In the genomic region with DNA sequence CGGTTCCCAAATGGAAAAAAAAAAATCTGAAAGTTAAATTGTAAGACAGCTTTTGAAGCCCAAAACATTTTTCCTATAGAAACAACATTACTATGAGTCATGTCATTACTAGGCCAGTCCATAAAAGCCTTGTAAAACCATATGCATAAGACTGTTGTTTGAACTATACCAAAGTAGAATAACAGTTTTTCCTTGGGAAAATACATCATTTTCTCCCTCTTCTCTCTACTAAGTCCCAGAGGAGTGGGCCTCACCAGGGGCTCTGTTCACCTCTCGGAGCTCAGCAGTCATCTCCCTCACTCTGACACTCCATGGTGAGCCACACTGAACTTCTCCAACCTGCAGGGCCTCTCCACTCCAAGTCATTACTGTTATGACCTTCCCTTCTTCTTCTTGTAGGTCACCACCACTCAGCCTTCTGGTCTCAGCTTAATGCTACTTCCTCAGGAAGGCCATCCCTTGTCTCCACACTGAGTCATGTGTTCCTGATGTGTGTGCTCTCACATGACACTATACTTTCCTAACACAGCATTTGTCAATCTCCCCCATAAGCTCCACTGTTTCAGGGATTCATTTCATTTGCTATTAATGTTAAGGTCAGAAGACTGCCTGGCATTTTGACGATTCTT, we compare ENCODE assay signal across 8 cellular contexts. TPM values are rescaled to one million over a fixed set of nuclear protein-coding genes. Genes with fewer than 3 reads are reported as not detected.
DNase-seq lines count a peak whose midpoint lies in the region; ATAC-seq and FAIRE-seq lines count a peak whose summit lies in the region.

No MANE protein-coding gene starts in this region.

- peak; percentile 39 for FAIRE-seq in GM19239 (lab: Jason Lieb, UNC)
- FAIRE-seq in RCC 7860 (lab: Jason Lieb, UNC), result no peak

- DNase-seq in GM19239 (ENCODE audit: insufficient read length, low spot score), result no peak
- DNase-seq in RCC 7860 (ENCODE audit: low spot score), result peak; percentile 53
- DNase-seq in pulmonary artery endothelial cell (ENCODE audit: low read depth, low spot score), result peak; percentile 71
- DNase-seq in D341Med (ENCODE audit: low spot score), result no peak
- no peak for DNase-seq in 8988T

- ATAC-seq in esophagus mucosa, result peak; percentile 48
- ATAC-seq in GM19395 (IDR thresholded peaks at IDR 0.05; ENCODE audit: unreplicated experiment), result no peak
- ATAC-seq in GM21529 (IDR thresholded peaks at IDR 0.05; ENCODE audit: unreplicated experiment), result no peak

RNA-seq across cellular contexts. Expression of a gene that starts 32.5 kb away (rescaled TPM):
- total RNA-seq in esophagus mucosa (2.9 TPM), pulmonary artery endothelial cell (4.8 and 6.5 TPM in 2 replicates)

Comparison
In these comparisons a context has a peak if more than half of its experiments do, and no peak if none do; other contexts are left out.
1. DNase-seq: peak in RCC 7860 (single experiment) and pulmonary artery endothelial cell (single experiment); none in GM19239 (single experiment), D341Med (single experiment) and 8988T (single experiment).